10 cellular contexts compared by ENCODE assay signal in the genomic region with DNA sequence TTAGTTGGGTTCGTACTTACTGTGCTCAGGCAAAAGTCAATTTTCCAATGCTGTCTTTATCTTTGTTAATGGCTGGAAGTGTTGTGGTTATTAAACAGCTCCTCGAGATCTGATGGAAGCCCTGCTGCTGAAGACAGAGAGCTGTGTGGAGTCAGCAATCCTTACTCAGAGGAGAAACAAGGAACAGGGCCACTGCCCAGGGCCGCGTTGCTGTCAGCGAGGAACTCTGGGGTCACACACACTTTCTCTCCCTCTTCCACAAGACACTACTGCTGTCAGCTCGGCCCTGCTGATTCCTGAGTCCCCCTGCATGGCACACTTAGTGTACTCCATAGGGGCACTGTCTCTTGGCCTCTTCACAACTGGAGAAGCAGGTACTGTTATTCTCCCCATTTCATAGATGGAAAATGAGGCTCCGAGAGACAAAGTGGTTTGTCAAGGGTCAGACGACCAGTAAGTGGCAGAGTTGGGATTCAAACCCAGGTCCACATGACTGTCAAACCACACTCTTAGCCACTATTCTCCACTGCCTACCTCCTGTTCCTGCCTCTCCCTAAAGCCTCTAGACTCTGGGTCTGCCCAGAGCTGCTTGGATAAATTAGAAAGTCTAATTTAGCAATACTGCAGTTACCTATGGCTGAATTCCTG. TPM values are rescaled to one million over a fixed set of nuclear protein-coding genes. Genes with fewer than 3 reads are reported as not detected.
A peak's percentile ranks its signal among the peaks of the same experiment; 100 is the strongest.
DNase-seq lines count a peak whose midpoint lies in the region; ATAC-seq, FAIRE-seq and TF ChIP-seq lines count a peak whose summit lies in the region.
"Had no signal": no experiment of that assay in that cellular context is flagged by ENCODE, and none has a peak within 500 bp of the region (broad histone marks: within the 10 kb centered on the region; RNA-seq: fewer than 3 reads in every experiment).

No MANE protein-coding gene starts in this region.

- no peak for FAIRE-seq in pancreas (lab: Jason Lieb, UNC)
- FAIRE-seq in H54 (lab: Jason Lieb, UNC) = no peak
- FAIRE-seq: endothelial cell of umbilical vein had no signal

- peaks cover 72 to 78% (median 74%) of the 10 kb centered on the region in 3 donors for H3K4me1 ChIP-seq in pancreas

- no peaks in the 10 kb centered on the region for H3K9me3 Mint-ChIP-seq in activated naive CD8-positive, alpha-beta T cell treated with anti-CD3 and anti-CD28 coated beads for 36 hours

- WGBS in pancreas, 2 donors = 66 to 69% methylated on average over 8 of the region's 8 CpGs

- H3K4me3 ChIP-seq in GM12865 (ENCODE audit: low read depth, low read length) (peak overlapping the region; percentile 82), pancreas (no peak overlapping the region)

- no peaks in the 10 kb centered on the region for H3K27me3 ChIP-seq in pancreas

- peak overlapping the region; percentile 52 for H3K4me3 Mint-ChIP-seq in activated naive CD8-positive, alpha-beta T cell treated with anti-CD3 and anti-CD28 coated beads for 36 hours

- H3K27me3 Mint-ChIP-seq in activated naive CD8-positive, alpha-beta T cell treated with anti-CD3 and anti-CD28 coated beads for 36 hours = no peaks in the 10 kb centered on the region

- peak overlapping the region; percentile 85 for H3K27ac Mint-ChIP-seq in activated naive CD8-positive, alpha-beta T cell treated with anti-CD3 and anti-CD28 coated beads for 36 hours

- H3K36me3 Mint-ChIP-seq in activated naive CD8-positive, alpha-beta T cell treated with anti-CD3 and anti-CD28 coated beads for 36 hours = no peaks in the 10 kb centered on the region

- TF ChIP-seq CTCF in GM12865 (IDR thresholded peaks at IDR 0.05; ENCODE audit: insufficient read depth, low read depth, low read length, missing control alignments) = no peak
- TF ChIP-seq CTCF in pancreas (IDR thresholded peaks at IDR 0.05) = no peak

- TF ChIP-seq POLR2A in H54 (IDR thresholded peaks at IDR 0.05; ENCODE audit: low read depth, low read length) = no peak

- no peaks in the 10 kb centered on the region for H3K9me3 ChIP-seq in pancreas

- ATAC-seq in HG03045 (IDR thresholded peaks at IDR 0.05; ENCODE audit: unreplicated experiment) (peak; percentile 3), pancreas (no peak), HG03342 (IDR thresholded peaks at IDR 0.05; ENCODE audit: unreplicated experiment) (no peak)

- H3K27ac ChIP-seq in pancreas = peak overlapping the region; percentile 90 to 94 (median 92)

- intact Hi-C loops in pancreas (cut with DNase I) = no loop called here

- H3K4me1 Mint-ChIP-seq in activated naive CD8-positive, alpha-beta T cell treated with anti-CD3 and anti-CD28 coated beads for 36 hours = peaks cover 49% of the 10 kb centered on the region

- DNase-seq in GM12865 (ENCODE audit: low read depth) = peak; percentile 68
- no peak for DNase-seq in activated naive CD8-positive, alpha-beta T cell treated with anti-CD3 and anti-CD28 coated beads for 36 hours
- peak in 1 of 6 donors; percentile 11 for DNase-seq in pancreas
- DNase-seq in NCI-H187 treated with DMSO at 0.1 percent for 48 hours (lab: John Stamatoyannopoulos, UW) = no peak
- no peak for DNase-seq in H54 (ENCODE audit: insufficient read length, low spot score)
- DNase-seq: activated gamma-delta T cell, NCI-H524 treated with DMSO at 0.1 percent for 48 hours had no signal

- H3K36me3 ChIP-seq in pancreas = no peaks in the 10 kb centered on the region

RNA-seq across cellular contexts. Expression of a gene that starts 29.3 kb away (rescaled TPM):
- 100 to 1,000 TPM; 125 TPM for total RNA-seq in activated naive CD8-positive, alpha-beta T cell treated with anti-CD3 and anti-CD28 coated beads for 36 hours
- 100 to 1,000 TPM; 323 to 679 (median 523) TPM for total RNA-seq in pancreas
- 100 to 1,000 TPM; 283 to 352 TPM for polyA plus RNA-seq in pancreas
